1 cellular context compared by ENCODE assay signal in the genomic region with DNA sequence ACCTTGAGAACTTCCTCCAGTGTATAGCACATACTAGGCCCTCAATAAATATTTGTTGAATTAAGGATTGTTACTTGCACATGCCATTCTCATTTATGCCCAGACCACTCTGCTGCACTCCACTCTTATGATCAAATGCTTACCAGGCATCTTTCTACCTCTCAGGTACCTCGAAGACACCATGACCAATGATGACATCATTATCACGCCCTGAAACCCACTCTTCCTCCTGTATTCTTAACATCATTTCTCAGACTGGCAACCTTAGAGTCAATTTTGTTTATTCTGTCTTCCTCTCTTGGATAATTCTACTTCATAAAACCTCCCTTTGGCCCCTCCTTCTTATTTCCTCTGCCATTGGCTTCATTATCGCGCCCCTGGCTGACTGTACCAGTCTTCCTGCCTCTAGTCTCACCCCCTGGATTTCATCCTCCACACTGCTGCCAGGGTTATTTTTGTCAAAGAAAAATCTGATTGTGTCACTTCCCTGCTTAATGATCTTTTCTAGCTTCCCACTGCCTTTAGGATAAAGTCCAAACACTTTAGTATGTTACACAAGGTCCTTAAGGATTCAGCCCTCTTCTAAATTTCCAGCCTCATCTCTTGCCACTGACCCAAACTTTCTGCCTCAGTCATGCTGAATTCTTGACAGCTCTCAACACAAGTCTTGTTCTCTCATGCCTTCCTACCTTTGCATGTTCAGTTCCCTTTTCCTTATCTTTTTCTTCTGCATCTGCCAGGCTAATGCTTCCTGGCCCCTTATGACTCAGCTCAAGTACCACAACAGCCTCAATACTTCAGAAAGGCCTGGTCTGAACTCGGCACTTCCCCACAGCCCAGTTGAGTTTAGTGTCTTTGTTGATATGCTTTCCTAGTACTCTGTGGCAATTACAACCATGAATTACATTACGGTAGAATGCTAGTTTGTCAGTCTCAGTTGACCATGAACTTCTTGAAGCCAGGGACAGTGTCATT.
TF ChIP-seq lines count a peak whose summit lies in the region.

No MANE protein-coding gene starts in this region.

TF ChIP-seq in K562, 482 proteins besides CTCF, POLR2A, EP300 and RAD21 (continued from another document and continues in another):
- TF ChIP-seq, protein P1, sequence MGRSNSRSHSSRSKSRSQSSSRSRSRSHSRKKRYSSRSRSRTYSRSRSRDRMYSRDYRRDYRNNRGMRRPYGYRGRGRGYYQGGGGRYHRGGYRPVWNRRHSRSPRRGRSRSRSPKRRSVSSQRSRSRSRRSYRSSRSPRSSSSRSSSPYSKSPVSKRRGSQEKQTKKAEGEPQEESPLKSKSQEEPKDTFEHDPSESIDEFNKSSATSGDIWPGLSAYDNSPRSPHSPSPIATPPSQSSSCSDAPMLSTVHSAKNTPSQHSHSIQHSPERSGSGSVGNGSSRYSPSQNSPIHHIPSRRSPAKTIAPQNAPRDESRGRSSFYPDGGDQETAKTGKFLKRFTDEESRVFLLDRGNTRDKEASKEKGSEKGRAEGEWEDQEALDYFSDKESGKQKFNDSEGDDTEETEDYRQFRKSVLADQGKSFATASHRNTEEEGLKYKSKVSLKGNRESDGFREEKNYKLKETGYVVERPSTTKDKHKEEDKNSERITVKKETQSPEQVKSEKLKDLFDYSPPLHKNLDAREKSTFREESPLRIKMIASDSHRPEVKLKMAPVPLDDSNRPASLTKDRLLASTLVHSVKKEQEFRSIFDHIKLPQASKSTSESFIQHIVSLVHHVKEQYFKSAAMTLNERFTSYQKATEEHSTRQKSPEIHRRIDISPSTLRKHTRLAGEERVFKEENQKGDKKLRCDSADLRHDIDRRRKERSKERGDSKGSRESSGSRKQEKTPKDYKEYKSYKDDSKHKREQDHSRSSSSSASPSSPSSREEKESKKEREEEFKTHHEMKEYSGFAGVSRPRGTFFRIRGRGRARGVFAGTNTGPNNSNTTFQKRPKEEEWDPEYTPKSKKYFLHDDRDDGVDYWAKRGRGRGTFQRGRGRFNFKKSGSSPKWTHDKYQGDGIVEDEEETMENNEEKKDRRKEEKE (IDR thresholded peaks at IDR 0.05; ENCODE audit: borderline replicate concordance in 1 of 2, control insufficient read depth in 1 of 2, low read depth in 2 of 2, low read length in 1 of 2), result no peak
- no peak for TF ChIP-seq SIN3A (IDR thresholded peaks at IDR 0.05; ENCODE audit: borderline replicate concordance in 2 of 2, control insufficient read depth in 1 of 2, low read depth in 2 of 2, low read length in 2 of 2)
- TF ChIP-seq LARP7 (IDR thresholded peaks at IDR 0.05), result no peak
- TF ChIP-seq ZNF586 (CRISPR knock-in tag; conservative IDR thresholded peaks at IDR 0.05), result no peak
- no peak for TF ChIP-seq ERF (CRISPR knock-in tag; IDR thresholded peaks at IDR 0.05)
- no peak for TF ChIP-seq GMEB1 (CRISPR knock-in tag; IDR thresholded peaks at IDR 0.05)
- TF ChIP-seq E2F4 (CRISPR knock-in tag; IDR thresholded peaks at IDR 0.05; ENCODE audit: low read depth), result no peak
- TF ChIP-seq RBM22 (IDR thresholded peaks at IDR 0.05; ENCODE audit: low read depth, low read length, poor library complexity, severe bottlenecking), result no peak
- no peak for TF ChIP-seq MED1 (CRISPR knock-in tag; IDR thresholded peaks at IDR 0.05; ENCODE audit: borderline replicate concordance)
- TF ChIP-seq PPARD (CRISPR knock-in tag; IDR thresholded peaks at IDR 0.05), result no peak
- TF ChIP-seq SP1 (CRISPR knock-in tag; IDR thresholded peaks at IDR 0.05), result no peak
- no peak for TF ChIP-seq RFX7 (CRISPR knock-in tag; IDR thresholded peaks at IDR 0.05)
- peak; percentile 81 for TF ChIP-seq SMARCA4 (IDR thresholded peaks at IDR 0.05)
- no peak for TF ChIP-seq HOMEZ (CRISPR knock-in tag; IDR thresholded peaks at IDR 0.05)
- no peak for TF ChIP-seq TCF7L2 (IDR thresholded peaks at IDR 0.05; ENCODE audit: low read depth, low read length)
- TF ChIP-seq RREB1 (CRISPR knock-in tag; IDR thresholded peaks at IDR 0.05), result no peak
- TF ChIP-seq, protein P2, sequence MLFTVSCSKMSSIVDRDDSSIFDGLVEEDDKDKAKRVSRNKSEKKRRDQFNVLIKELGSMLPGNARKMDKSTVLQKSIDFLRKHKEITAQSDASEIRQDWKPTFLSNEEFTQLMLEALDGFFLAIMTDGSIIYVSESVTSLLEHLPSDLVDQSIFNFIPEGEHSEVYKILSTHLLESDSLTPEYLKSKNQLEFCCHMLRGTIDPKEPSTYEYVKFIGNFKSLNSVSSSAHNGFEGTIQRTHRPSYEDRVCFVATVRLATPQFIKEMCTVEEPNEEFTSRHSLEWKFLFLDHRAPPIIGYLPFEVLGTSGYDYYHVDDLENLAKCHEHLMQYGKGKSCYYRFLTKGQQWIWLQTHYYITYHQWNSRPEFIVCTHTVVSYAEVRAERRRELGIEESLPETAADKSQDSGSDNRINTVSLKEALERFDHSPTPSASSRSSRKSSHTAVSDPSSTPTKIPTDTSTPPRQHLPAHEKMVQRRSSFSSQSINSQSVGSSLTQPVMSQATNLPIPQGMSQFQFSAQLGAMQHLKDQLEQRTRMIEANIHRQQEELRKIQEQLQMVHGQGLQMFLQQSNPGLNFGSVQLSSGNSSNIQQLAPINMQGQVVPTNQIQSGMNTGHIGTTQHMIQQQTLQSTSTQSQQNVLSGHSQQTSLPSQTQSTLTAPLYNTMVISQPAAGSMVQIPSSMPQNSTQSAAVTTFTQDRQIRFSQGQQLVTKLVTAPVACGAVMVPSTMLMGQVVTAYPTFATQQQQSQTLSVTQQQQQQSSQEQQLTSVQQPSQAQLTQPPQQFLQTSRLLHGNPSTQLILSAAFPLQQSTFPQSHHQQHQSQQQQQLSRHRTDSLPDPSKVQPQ (CRISPR knock-in tag; IDR thresholded peaks at IDR 0.05; ENCODE audit: borderline replicate concordance), result no peak
- no peak for TF ChIP-seq ATF1 (CRISPR knock-in tag; IDR thresholded peaks at IDR 0.05)
- no peak for TF ChIP-seq ATF1 (tag; IDR thresholded peaks at IDR 0.05)
- no peak for TF ChIP-seq HDGF (IDR thresholded peaks at IDR 0.05)
- no peak for TF ChIP-seq ZNF124 (CRISPR knock-in tag; IDR thresholded peaks at IDR 0.05)
- no peak for TF ChIP-seq SMARCB1 (IDR thresholded peaks at IDR 0.05; ENCODE audit: insufficient read length, low read depth)
- TF ChIP-seq TAF9B (IDR thresholded peaks at IDR 0.05; ENCODE audit: partially characterized antibody), result no peak
- TF ChIP-seq, protein P3, sequence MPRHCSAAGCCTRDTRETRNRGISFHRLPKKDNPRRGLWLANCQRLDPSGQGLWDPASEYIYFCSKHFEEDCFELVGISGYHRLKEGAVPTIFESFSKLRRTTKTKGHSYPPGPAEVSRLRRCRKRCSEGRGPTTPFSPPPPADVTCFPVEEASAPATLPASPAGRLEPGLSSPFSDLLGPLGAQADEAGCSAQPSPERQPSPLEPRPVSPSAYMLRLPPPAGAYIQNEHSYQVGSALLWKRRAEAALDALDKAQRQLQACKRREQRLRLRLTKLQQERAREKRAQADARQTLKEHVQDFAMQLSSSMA (CRISPR knock-in tag; IDR thresholded peaks at IDR 0.05), result no peak
- no peak for TF ChIP-seq RNF2 (IDR thresholded peaks at IDR 0.05)
- TF ChIP-seq, protein P4, sequence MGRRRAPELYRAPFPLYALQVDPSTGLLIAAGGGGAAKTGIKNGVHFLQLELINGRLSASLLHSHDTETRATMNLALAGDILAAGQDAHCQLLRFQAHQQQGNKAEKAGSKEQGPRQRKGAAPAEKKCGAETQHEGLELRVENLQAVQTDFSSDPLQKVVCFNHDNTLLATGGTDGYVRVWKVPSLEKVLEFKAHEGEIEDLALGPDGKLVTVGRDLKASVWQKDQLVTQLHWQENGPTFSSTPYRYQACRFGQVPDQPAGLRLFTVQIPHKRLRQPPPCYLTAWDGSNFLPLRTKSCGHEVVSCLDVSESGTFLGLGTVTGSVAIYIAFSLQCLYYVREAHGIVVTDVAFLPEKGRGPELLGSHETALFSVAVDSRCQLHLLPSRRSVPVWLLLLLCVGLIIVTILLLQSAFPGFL (CRISPR knock-in tag; IDR thresholded peaks at IDR 0.05), result no peak
- TF ChIP-seq EWSR1 (IDR thresholded peaks at IDR 0.05; ENCODE audit: borderline replicate concordance, low read depth, partially characterized antibody), result no peak
- no peak for TF ChIP-seq PCBP2 (IDR thresholded peaks at IDR 0.05; ENCODE audit: low read depth, low read length, poor library complexity, severe bottlenecking)
- no peak for TF ChIP-seq SAFB (IDR thresholded peaks at IDR 0.05; ENCODE audit: borderline replicate concordance, low read depth, low read length)
- TF ChIP-seq JUNB (CRISPR knock-in tag; conservative IDR thresholded peaks at IDR 0.05), result no peak
- TF ChIP-seq ZNF174 (CRISPR knock-in tag; IDR thresholded peaks at IDR 0.05), result no peak
- TF ChIP-seq ZNF232 (CRISPR knock-in tag; IDR thresholded peaks at IDR 0.05), result no peak
- TF ChIP-seq IRF1 (CRISPR knock-in tag; IDR thresholded peaks at IDR 0.05; ENCODE audit: borderline replicate concordance), result no peak
- TF ChIP-seq CHD1 (IDR thresholded peaks at IDR 0.05; ENCODE audit: low read length), result no peak
- TF ChIP-seq ETV6 (IDR thresholded peaks at IDR 0.05; ENCODE audit: borderline replicate concordance in 1 of 2, low read depth in 2 of 2, low read length in 1 of 2), result no peak
- TF ChIP-seq ETV6 (CRISPR knock-in tag; IDR thresholded peaks at IDR 0.05; ENCODE audit: borderline replicate concordance), result no peak
- no peak for TF ChIP-seq NEUROD1 (IDR thresholded peaks at IDR 0.05; ENCODE audit: borderline replicate concordance, low read depth, low read length, partially characterized antibody)
- TF ChIP-seq TRIM24 (IDR thresholded peaks at IDR 0.05), result no peak
- TF ChIP-seq GATA2 (CRISPR knock-in tag; IDR thresholded peaks at IDR 0.05), result peak; percentile 56; the same call in 1 of the 2 replicates
- peak; percentile 53 for TF ChIP-seq CBFA2T3 (IDR thresholded peaks at IDR 0.05)
